1 cellular context compared by ENCODE assay signal in genomic region chr22:37924386-37925065, GRCh38.
TF ChIP-seq lines count a peak whose summit lies in the region.

No MANE protein-coding gene starts in this region.

TF ChIP-seq in H1, 55 proteins besides CTCF, POLR2A, EP300 and RAD21:
- TF ChIP-seq RFX5 (IDR thresholded peaks at IDR 0.05; ENCODE audit: borderline replicate concordance, low read depth, low read length) (no peak), TEAD4 (IDR thresholded peaks at IDR 0.05; ENCODE audit: low read depth, low read length) (no peak), RXRA (IDR thresholded peaks at IDR 0.05; ENCODE audit: insufficient read depth, low read depth, low read length) (no peak), PHF8 (conservative IDR thresholded peaks at IDR 0.05; ENCODE audit: low read depth, low read length) (no peak), GTF2F1 (IDR thresholded peaks at IDR 0.05; ENCODE audit: borderline replicate concordance, low read depth, low read length) (no peak), SIN3A (conservative IDR thresholded peaks at IDR 0.05 in 1 of 2, IDR thresholded peaks at IDR 0.05 in 1 of 2; ENCODE audit: low read depth in 1 of 2, low read length in 2 of 2) (no peak), BRCA1 (IDR thresholded peaks at IDR 0.05; ENCODE audit: low read depth, low read length) (no peak), SP2 (IDR thresholded peaks at IDR 0.05; ENCODE audit: low read length) (no peak), SP4 (IDR thresholded peaks at IDR 0.05; ENCODE audit: low read length) (no peak), USF2 (IDR thresholded peaks at IDR 0.05; ENCODE audit: low read length) (no peak), ATF3 (IDR thresholded peaks at IDR 0.05; ENCODE audit: insufficient read depth, low read depth, low read length) (no peak), TAF7 (optimal IDR thresholded peaks at IDR 0.05; ENCODE audit: borderline replicate concordance, low read depth, low read length) (no peak), HDAC2 (IDR thresholded peaks at IDR 0.05; ENCODE audit: borderline replicate concordance in 1 of 2, low read depth in 2 of 2, low read length in 2 of 2) (no peak), FOSL1 (IDR thresholded peaks at IDR 0.05; ENCODE audit: insufficient read depth, low read depth, low read length) (no peak), SUZ12 (IDR thresholded peaks at IDR 0.05; ENCODE audit: low read length) (no peak), MAX (IDR thresholded peaks at IDR 0.05) (no peak), RNF2 (IDR thresholded peaks at IDR 0.05; ENCODE audit: borderline replicate concordance, low read depth, low read length, missing control alignments, poor library complexity, severe bottlenecking) (no peak), CEBPB (IDR thresholded peaks at IDR 0.05; ENCODE audit: low read depth, low read length) (no peak), GABPA (IDR thresholded peaks at IDR 0.05; ENCODE audit: borderline replicate concordance, insufficient read depth, low read length) (no peak), CHD2 (IDR thresholded peaks at IDR 0.05; ENCODE audit: low read length) (no peak)
